Comparison of ENCODE assay signal across 8 cellular contexts in genomic region chr3:136752327-136753111, GRCh38.
DNase-seq lines count a peak whose midpoint lies in the region; ATAC-seq lines count a peak whose summit lies in the region.

Gene STAG1, minus strand, starts transcription at chr3:136752378. Its CDS starts 121,480 bp downstream, at chr3:136630898.

- H3K27me3 Mint-ChIP-seq in central memory CD8-positive, alpha-beta T cell = no peaks in the 10 kb centered on the region

- peak within 1 kb of the TSS; percentile 89 for H3K27ac Mint-ChIP-seq in central memory CD8-positive, alpha-beta T cell (ENCODE audit: low read depth)

- ATAC-seq in GM19025 (IDR thresholded peaks at IDR 0.05; ENCODE audit: low read depth, unreplicated experiment) = peak; percentile 80
- peak; percentile 82 for ATAC-seq in HG03342 (IDR thresholded peaks at IDR 0.05; ENCODE audit: unreplicated experiment)
- peak; percentile 82 for ATAC-seq in central memory CD8-positive, alpha-beta T cell (replicated peaks; ENCODE audit: extremely low read depth, poor library complexity, severe bottlenecking)

- no peaks in the 10 kb centered on the region for H3K9me3 Mint-ChIP-seq in central memory CD8-positive, alpha-beta T cell

- H3K4me1 Mint-ChIP-seq in central memory CD8-positive, alpha-beta T cell = peaks cover 49% of the 10 kb centered on the region

- H3K4me3 Mint-ChIP-seq in central memory CD8-positive, alpha-beta T cell = peak within 1 kb of the TSS; percentile 94

- DNase-seq in AG20443 (ENCODE audit: low spot score) (peak; percentile 99), NCI-H345 treated with DMSO at 0.1 percent for 48 hours (lab: John Stamatoyannopoulos, UW; ENCODE audit: unreplicated experiment) (peak; percentile 88), islet precursor cell (peak; percentile 99)
- peak; percentile 97 for DNase-seq in activated CD4-positive, CD25-positive, alpha-beta regulatory T cell treated with anti-CD3 and anti-CD28 coated beads, Interleukin-2, amount 50 U/mL, for 16 hours (ENCODE audit: low read depth, low spot score)
- peak; percentile 98 for DNase-seq in central memory CD8-positive, alpha-beta T cell (ENCODE audit: low spot score in 2 of 2)
- DNase-seq in stimulated activated CD4-positive, alpha-beta T cell treated with anti-CD3 and anti-CD28 coated beads, Interleukin-12 subunit alpha, Interleukin-12 subunit beta, amount 100 ng/mL, for 48 hours (ENCODE audit: low read depth in 2 of 3, low spot score in 1 of 3) = peak; percentile 97 to 99 (median 98)

- peaks cover 24% of the 10 kb centered on the region for H3K36me3 Mint-ChIP-seq in central memory CD8-positive, alpha-beta T cell (ENCODE audit: insufficient read depth)

Comparison
In these comparisons a context has a peak if more than half of its experiments do, and no peak if none do; other contexts are left out.
1. Peak in every context shown above with its lines: DNase-seq and ATAC-seq.